Comparison of ENCODE assay signal across 9 cellular contexts in the genomic region with DNA sequence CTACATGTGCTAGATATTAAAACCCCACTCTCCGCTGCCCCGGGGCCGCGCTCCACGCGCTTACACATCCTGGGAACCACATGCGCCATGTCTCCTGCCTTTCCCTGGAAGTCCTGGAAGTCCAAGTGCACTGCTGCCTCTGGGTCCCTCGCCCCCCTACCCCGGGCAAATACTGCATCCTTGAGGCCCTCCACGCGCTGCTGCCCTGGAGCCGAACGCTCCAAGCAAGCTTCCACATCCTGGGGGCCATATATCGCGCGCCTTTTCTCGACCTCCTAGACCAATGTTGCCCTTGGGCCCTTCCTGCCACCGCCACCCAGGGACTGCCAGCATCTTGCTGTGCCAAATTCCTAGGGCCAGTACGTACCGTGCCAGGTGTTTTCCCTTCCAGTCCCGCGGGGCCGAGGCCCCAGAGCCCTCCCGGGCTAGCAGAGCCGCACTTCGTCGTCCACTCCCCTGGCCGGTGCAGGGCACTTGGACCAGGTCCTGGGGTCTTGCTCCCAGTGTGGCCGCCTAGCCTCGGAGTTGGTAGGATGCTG. TPM values are rescaled to one million over a fixed set of nuclear protein-coding genes. Genes with fewer than 3 reads are reported as not detected.
DNase-seq lines count a peak whose midpoint lies in the region; ATAC-seq and TF ChIP-seq lines count a peak whose summit lies in the region.
"Had no signal": no experiment of that assay in that cellular context is flagged by ENCODE, and none has a peak within 500 bp of the region (broad histone marks: within the 10 kb centered on the region; RNA-seq: fewer than 3 reads in every experiment).

No MANE protein-coding gene starts in this region.

- TF ChIP-seq CTCF in SK-N-SH (IDR thresholded peaks at IDR 0.05): no peak

- WGBS in SK-N-SH (ENCODE audit: low lambda C conversion rate): 85% methylated on average over 24 of the region's 30 CpGs

- no peak overlapping the region for H3K27ac Mint-ChIP-seq in activated T-helper 2 cell treated with anti-CD3 and anti-CD28 coated beads, Interferon-gamma antibody, Interleukin-2, Interleukin-4, amounts not matched to agents 10 μg/mL and 5 μg/mL and 100 μg/mL, durations not matched to agents 14 hours and 24 hours and 36 hours
- no peak overlapping the region for H3K27ac Mint-ChIP-seq in immature natural killer cell
- H3K27ac Mint-ChIP-seq in stimulated activated naive CD8-positive, alpha-beta T cell treated with anti-CD3 and anti-CD28 coated beads, Interleukin-15, amount 100 ng/mL, for 72 hours: peak overlapping the region in 1 of 2 donors; percentile 33

- H3K4me3 Mint-ChIP-seq in activated T-helper 2 cell treated with anti-CD3 and anti-CD28 coated beads, Interferon-gamma antibody, Interleukin-2, Interleukin-4, amounts not matched to agents 10 μg/mL and 5 μg/mL and 100 μg/mL, durations not matched to agents 14 hours and 24 hours and 36 hours (ENCODE audit: low read depth): peak overlapping the region; percentile 59
- H3K4me3 Mint-ChIP-seq in immature natural killer cell: peak overlapping the region; percentile 65 to 77 (median 72)
- H3K4me3 Mint-ChIP-seq in stimulated activated naive CD8-positive, alpha-beta T cell treated with anti-CD3 and anti-CD28 coated beads, Interleukin-15, amount 100 ng/mL, for 72 hours: peak overlapping the region; percentile 72 to 74

- no peaks in the 10 kb centered on the region for H3F3A ChIP-seq in SK-N-SH (replicated peaks; ENCODE audit: insufficient read depth)

- TF ChIP-seq EP300 in SK-N-SH (IDR thresholded peaks at IDR 0.05; ENCODE audit: borderline replicate concordance in 1 of 2, low read depth in 1 of 2, low read length in 1 of 2): no peak

- H3K27me3 ChIP-seq in SK-N-SH (ENCODE audit: insufficient read depth): no peaks in the 10 kb centered on the region; the same call in 1 of the 2 replicates

- no peaks in the 10 kb centered on the region for H3K36me3 Mint-ChIP-seq in activated T-helper 2 cell treated with anti-CD3 and anti-CD28 coated beads, Interferon-gamma antibody, Interleukin-2, Interleukin-4, amounts not matched to agents 10 μg/mL and 5 μg/mL and 100 μg/mL, durations not matched to agents 14 hours and 24 hours and 36 hours (ENCODE audit: low read depth)
- H3K36me3 Mint-ChIP-seq in immature natural killer cell: no peaks in the 10 kb centered on the region

- H3K4me2 ChIP-seq in SK-N-SH: peak overlapping the region; percentile 95

- intact Hi-C loops in activated T-helper 2 cell treated with anti-CD3 and anti-CD28 coated beads, Interferon-gamma antibody, Interleukin-2, Interleukin-4, amounts not matched to agents 10 μg/mL and 5 μg/mL and 100 μg/mL, durations not matched to agents 14 hours and 24 hours and 36 hours (cut with micrococcal nuclease): loop anchor here (5.0 kb wide), 1 partner anchor 39 kb away; no protein-coding TSS in a partner anchor

- peaks cover 17% of the 10 kb centered on the region for H3K79me2 ChIP-seq in SK-N-SH (ENCODE audit: insufficient read depth)

- H3K4me1 Mint-ChIP-seq in activated T-helper 2 cell treated with anti-CD3 and anti-CD28 coated beads, Interferon-gamma antibody, Interleukin-2, Interleukin-4, amounts not matched to agents 10 μg/mL and 5 μg/mL and 100 μg/mL, durations not matched to agents 14 hours and 24 hours and 36 hours (ENCODE audit: low read depth): peaks cover 13% of the 10 kb centered on the region
- peaks cover 6 to 12% of the 10 kb centered on the region in 2 donors for H3K4me1 Mint-ChIP-seq in immature natural killer cell
- peaks cover 19% of the 10 kb centered on the region for H3K4me1 Mint-ChIP-seq in stimulated activated naive CD8-positive, alpha-beta T cell treated with anti-CD3 and anti-CD28 coated beads, Interleukin-15, amount 100 ng/mL, for 72 hours

- no peaks in the 10 kb centered on the region for H4K20me1 ChIP-seq in SK-N-SH (ENCODE audit: insufficient read depth)

- no peak for TF ChIP-seq RAD21 in SK-N-SH (IDR thresholded peaks at IDR 0.05; ENCODE audit: low read length)

- peak overlapping the region; percentile 66 to 82 for H3K4me3 ChIP-seq in SK-N-SH (ENCODE audit: low read depth in 2 of 2, low read length in 1 of 2)

- H2AFZ ChIP-seq in SK-N-SH (ENCODE audit: low read depth): peak overlapping the region; percentile 87; the same call in 1 of the 2 replicates

- ATAC-seq in SK-N-SH treated with all-trans-retinoic acid at 6 μM for 48 hours: no peak; the same call in 2 of the 3 replicates
- ATAC-seq in stimulated activated naive CD8-positive, alpha-beta T cell treated with anti-CD3 and anti-CD28 coated beads, Interleukin-15, amount 100 ng/mL, for 72 hours: no peak

- H3K9me3 Mint-ChIP-seq in activated T-helper 2 cell treated with anti-CD3 and anti-CD28 coated beads, Interferon-gamma antibody, Interleukin-2, Interleukin-4, amounts not matched to agents 10 μg/mL and 5 μg/mL and 100 μg/mL, durations not matched to agents 14 hours and 24 hours and 36 hours: no peaks in the 10 kb centered on the region
- H3K9me3 Mint-ChIP-seq in immature natural killer cell: no peaks in the 10 kb centered on the region
- H3K9me3 Mint-ChIP-seq in stimulated activated naive CD8-positive, alpha-beta T cell treated with anti-CD3 and anti-CD28 coated beads, Interleukin-15, amount 100 ng/mL, for 72 hours: no peaks in the 10 kb centered on the region

- DNase-seq in SK-N-SH (no peak), immature natural killer cell (no peak), caudate nucleus (lab: John Stamatoyannopoulos, UW) (no peak), cerebellar cortex (ENCODE audit: low spot score) (no peak), GOT3 (lab: John Stamatoyannopoulos, UW) (no peak)
- no peak for DNase-seq in activated T-helper 2 cell treated with anti-CD3 and anti-CD28 coated beads, Interferon-gamma antibody, Interleukin-2, Interleukin-4, amounts not matched to agents 10 μg/mL and 5 μg/mL and 100 μg/mL, durations not matched to agents 14 hours and 24 hours and 36 hours (ENCODE audit: low spot score)
- DNase-seq in stimulated activated naive CD8-positive, alpha-beta T cell treated with anti-CD3 and anti-CD28 coated beads, Interleukin-15, amount 100 ng/mL, for 72 hours: no peak
- DNase-seq: SHP77 had no signal

- H3K27me3 Mint-ChIP-seq in activated T-helper 2 cell treated with anti-CD3 and anti-CD28 coated beads, Interferon-gamma antibody, Interleukin-2, Interleukin-4, amounts not matched to agents 10 μg/mL and 5 μg/mL and 100 μg/mL, durations not matched to agents 14 hours and 24 hours and 36 hours (ENCODE audit: low read depth): peaks cover 69% of the 10 kb centered on the region
- peaks cover 15 to 27% (median 22%) of the 10 kb centered on the region in 3 donors for H3K27me3 Mint-ChIP-seq in immature natural killer cell (ENCODE audit: low read depth in 3 of 3)
- H3K27me3 Mint-ChIP-seq in stimulated activated naive CD8-positive, alpha-beta T cell treated with anti-CD3 and anti-CD28 coated beads, Interleukin-15, amount 100 ng/mL, for 72 hours: peaks cover 99% of the 10 kb centered on the region

- H3K9me3 ChIP-seq in SK-N-SH: no peaks in the 10 kb centered on the region

- POLR2A ChIA-PET in SK-N-SH (lab: Yijun Ruan, JAX): interaction anchor here (1.1 kb wide), 1 partner anchor 105 kb away, joined by 4 read pairs; no protein-coding TSS in a partner anchor

- H3K9ac ChIP-seq in SK-N-SH: peak overlapping the region; percentile 78; the same call in 1 of the 2 replicates

- CTCF ChIA-PET in SK-N-SH (lab: Yijun Ruan, JAX): interaction anchor here (4.8 kb wide), 1 partner anchor 283 kb away, joined by 36 read pairs; no protein-coding TSS in a partner anchor

- peaks cover 14 to 41% of the 10 kb centered on the region in 2 experiments; a peak in 2 of 4 replicates for H3K4me1 ChIP-seq in SK-N-SH (ENCODE audit: control insufficient read depth in 1 of 2, insufficient read depth in 2 of 2, low read depth in 1 of 2, low read length in 1 of 2)

- no peaks in the 10 kb centered on the region for H3K36me3 ChIP-seq in SK-N-SH (replicated peaks in 1 of 2; ENCODE audit: control insufficient read depth in 1 of 2, insufficient read depth in 2 of 2, low read length in 1 of 2)

- no peaks in the 10 kb centered on the region for H3K9me2 ChIP-seq in SK-N-SH

- H3K27ac ChIP-seq in SK-N-SH (ENCODE audit: low read depth in 2 of 2, low read length in 1 of 2): no peak overlapping the region; a peak in 1 of 4 replicates
- no peak overlapping the region for H3K27ac ChIP-seq in caudate nucleus (ENCODE audit: low read depth, low read length)

TF ChIP-seq in SK-N-SH, 30 proteins besides CTCF, POLR2A, EP300 and RAD21 (continues in another document):
- TF ChIP-seq GATA2 (CRISPR knock-in tag; IDR thresholded peaks at IDR 0.05): no peak
- no peak for TF ChIP-seq EZH2phosphoT487 (IDR thresholded peaks at IDR 0.05; ENCODE audit: borderline replicate concordance, low read depth)
- TF ChIP-seq CHD2 (IDR thresholded peaks at IDR 0.05; ENCODE audit: low read length, partially characterized antibody): no peak
- TF ChIP-seq JUND (IDR thresholded peaks at IDR 0.05): no peak
- TF ChIP-seq FOSL2 (IDR thresholded peaks at IDR 0.05; ENCODE audit: borderline replicate concordance, low read depth): no peak
- no peak for TF ChIP-seq MEF2A (IDR thresholded peaks at IDR 0.05; ENCODE audit: borderline replicate concordance, low read depth)
- no peak for TF ChIP-seq FOXM1 (IDR thresholded peaks at IDR 0.05; ENCODE audit: low read depth)
- no peak for TF ChIP-seq SMC3 (IDR thresholded peaks at IDR 0.05; ENCODE audit: low read depth, low read length)
- no peak for TF ChIP-seq TEAD4 (IDR thresholded peaks at IDR 0.05; ENCODE audit: borderline replicate concordance, insufficient read depth)

TF ChIP-seq in SK-N-SH treated with all-trans-retinoic acid at 6 μM for 48 hours, 23 proteins besides CTCF, POLR2A, EP300 and RAD21 (continues in another document):
- no peak for TF ChIP-seq SNAI2 (CRISPR knock-in tag; IDR thresholded peaks at IDR 0.05)
- TF ChIP-seq ZFP3 (CRISPR knock-in tag; IDR thresholded peaks at IDR 0.05): no peak
- TF ChIP-seq BACH2 (CRISPR knock-in tag; IDR thresholded peaks at IDR 0.05; ENCODE audit: borderline replicate concordance): no peak
- TF ChIP-seq ZNF8 (CRISPR knock-in tag; IDR thresholded peaks at IDR 0.05): no peak
- TF ChIP-seq ARNTL (CRISPR knock-in tag; IDR thresholded peaks at IDR 0.05; ENCODE audit: borderline replicate concordance, low read depth): no peak
- no peak for TF ChIP-seq TCF4 (CRISPR knock-in tag; IDR thresholded peaks at IDR 0.05; ENCODE audit: borderline replicate concordance)
- no peak for TF ChIP-seq ZC3H10 (CRISPR knock-in tag; IDR thresholded peaks at IDR 0.05)

RNA-seq across cellular contexts. Expression of gene KCNG1, which starts 0.8 kb away (rescaled TPM):
- polyA plus RNA-seq in SK-N-SH (2012; rRNA removed) (11.2 and 13.8 TPM in 2 replicates), immature natural killer cell (not detected)
- polyA plus RNA-seq in SK-N-SH (2012; cell fraction: cytosol; rRNA removed): 5.9 and 9.2 TPM in 2 replicates
- polyA plus RNA-seq in SK-N-SH (2012; cell fraction: nucleus; rRNA removed): 17.5 and 21.8 TPM in 2 replicates
- 2.2 and 2.3 TPM in 2 replicates for total RNA-seq in activated T-helper 2 cell treated with anti-CD3 and anti-CD28 coated beads, Interferon-gamma antibody, Interleukin-2, Interleukin-4, amounts not matched to agents 10 μg/mL and 5 μg/mL and 100 μg/mL, durations not matched to agents 14 hours and 24 hours and 36 hours

Comparison
In these comparisons a context has a peak if more than half of its experiments do, and no peak if none do; other contexts are left out.
1. RNA of gene KCNG1, which starts 0.8 kb away (polyA plus RNA-seq): 5.9 to 21.8 TPM in SK-N-SH; not detected in immature natural killer cell; every median in the first group is over 4 times any median in the second.
2. Peak in every context shown above with its lines, with median percentiles within 50 percentile points of each other: H3K4me3 Mint-ChIP-seq.